In genomic region chr3:14337828-14338227, GRCh38 we compare ENCODE assay signal across 30 cellular contexts.
"Had no signal": no experiment of that assay in that cellular context is flagged by ENCODE, and none has a peak within 500 bp of the region (broad histone marks: within the 10 kb centered on the region; RNA-seq: fewer than 3 reads in every experiment).

No MANE protein-coding gene starts in this region.

- H3K4me1 ChIP-seq: adrenal gland, gastroesophageal sphincter had no signal

- H3K9me3 ChIP-seq: adrenal gland, body of pancreas, esophagus squamous epithelium, gastroesophageal sphincter had no signal

- H3K4me3 ChIP-seq: adrenal gland, body of pancreas, esophagus squamous epithelium, gastroesophageal sphincter had no signal

- H3K27me3 ChIP-seq: adrenal gland, body of pancreas had no signal

- H3K27ac ChIP-seq: adrenal gland, body of pancreas, gastroesophageal sphincter, WERI-Rb-1 had no signal

- DNase-seq: activated CD4-positive, alpha-beta memory T cell treated with anti-CD3 and anti-CD28 coated beads for 36 hours; activated CD4-positive, alpha-beta T cell treated with anti-CD3 and anti-CD28 coated beads for 36 hours; activated CD4-positive, alpha-beta T cell treated with anti-CD3 and anti-CD28 coated beads, Interleukin-2, amount 10 ng/mL, durations not matched to agents 24 days and 14 days; activated CD4-positive, CD25-positive, alpha-beta regulatory T cell; activated CD4-positive, CD25-positive, alpha-beta regulatory T cell treated with anti-CD3 and anti-CD28 coated beads, Interleukin-2, amount 50 U/mL, for 72 hours; activated CD8-positive, alpha-beta memory T cell treated with anti-CD3 and anti-CD28 coated beads, Interleukin-2, amount 10 ng/mL, durations not matched to agents 7 days and 5 days; activated CD8-positive, alpha-beta memory T cell treated with anti-CD3 and anti-CD28 coated beads, Interleukin-2, amount 50 U/mL, for 4 hours; activated CD8-positive, alpha-beta T cell treated with anti-CD3 and anti-CD28 coated beads, Interleukin-2, amount 10 ng/mL, durations not matched to agents 7 days and 5 days; activated effector memory CD4-positive, alpha-beta T cell treated with anti-CD3 and anti-CD28 coated beads, Interleukin-2, amount 50 U/mL, for 16 hours; activated naive CD4-positive, alpha-beta T cell treated with anti-CD3 and anti-CD28 coated beads for 36 hours; activated naive CD8-positive, alpha-beta T cell treated with anti-CD3 and anti-CD28 coated beads for 36 hours; activated naive CD8-positive, alpha-beta T cell treated with anti-CD3 and anti-CD28 coated beads, Interleukin-2, amount 50 U/mL, for 24 hours; activated T-cell treated with anti-CD3 and anti-CD28 coated beads, Interleukin-2, amount 50 U/mL, for 1 hour; activated T-cell treated with anti-CD3 and anti-CD28 coated beads, Interleukin-2, amount 50 U/mL, for 48 hours; adrenal gland; amygdala; body of pancreas; caudate nucleus; cortex of kidney; dermis blood vessel endothelial cell; effector CD4-positive, alpha-beta T cell; effector memory CD8-positive, alpha-beta T cell; erythroblast; esophagus squamous epithelium; foreskin melanocyte; T-cell; T-helper 17 cell; T1000; WERI-Rb-1 had no signal

- ATAC-seq: activated CD4-positive, alpha-beta T cell treated with anti-CD3 and anti-CD28 coated beads for 36 hours; activated CD8-positive, alpha-beta memory T cell treated with anti-CD3 and anti-CD28 coated beads, Interleukin-2, amount 10 ng/mL, durations not matched to agents 7 days and 5 days; activated CD8-positive, alpha-beta T cell treated with anti-CD3 and anti-CD28 coated beads, Interleukin-2, amount 10 ng/mL, durations not matched to agents 7 days and 5 days; activated naive CD8-positive, alpha-beta T cell treated with anti-CD3 and anti-CD28 coated beads, Interleukin-2, amount 50 U/mL, for 24 hours; body of pancreas; effector memory CD8-positive, alpha-beta T cell; gastroesophageal sphincter; T-cell; T-helper 17 cell had no signal

- H3K36me3 ChIP-seq: adrenal gland, esophagus squamous epithelium, gastroesophageal sphincter, WERI-Rb-1 had no signal
